10 cellular contexts compared by ENCODE assay signal in genomic region chr5:77066823-77067442, GRCh38. TPM values are rescaled to one million over a fixed set of nuclear protein-coding genes. Genes with fewer than 3 reads are reported as not detected.
A peak's percentile ranks its signal among the peaks of the same experiment; 100 is the strongest.
DNase-seq lines count a peak whose midpoint lies in the region; ATAC-seq and TF ChIP-seq lines count a peak whose summit lies in the region.
"Had no signal": no experiment of that assay in that cellular context is flagged by ENCODE, and none has a peak within 500 bp of the region (broad histone marks: within the 10 kb centered on the region; RNA-seq: fewer than 3 reads in every experiment).

No MANE protein-coding gene starts in this region.

- ATAC-seq in GM19452 (IDR thresholded peaks at IDR 0.05; ENCODE audit: unreplicated experiment) (peak; percentile 69), HG03135 (IDR thresholded peaks at IDR 0.05; ENCODE audit: unreplicated experiment) (peak; percentile 75), GM21360 (IDR thresholded peaks at IDR 0.05; ENCODE audit: unreplicated experiment) (no peak)
- ATAC-seq in CD8-positive, alpha-beta T cell, result no peak
- no peak for ATAC-seq in activated CD4-positive, CD25-positive, alpha-beta regulatory T cell treated with anti-CD3 and anti-CD28 coated beads, Interleukin-2, amount 50 U/mL, for 24 hours

- H3K27ac ChIP-seq in CD8-positive, alpha-beta T cell (ENCODE audit: low read depth, low read length), result no peak overlapping the region
- H3K27ac ChIP-seq: esophagus muscularis mucosa had no signal

- peaks cover 34% of the 10 kb centered on the region for H3K36me3 Mint-ChIP-seq in osteocyte (ENCODE audit: unreplicated experiment)
- H3K36me3 Mint-ChIP-seq in CD8-positive, alpha-beta T cell, result peaks cover 62% of the 10 kb centered on the region

- no peaks in the 10 kb centered on the region for H3K9me3 Mint-ChIP-seq in osteocyte (ENCODE audit: unreplicated experiment)
- no peaks in the 10 kb centered on the region for H3K9me3 Mint-ChIP-seq in CD8-positive, alpha-beta T cell

- CTCF ChIA-PET in CD8-positive, alpha-beta T cell (lab: Charles Lee), result interaction anchor here (0.8 to 2.3 kb wide), 2 partner anchors 10 to 11 kb away, joined by 3 to 7 read pairs; no protein-coding TSS in a partner anchor

- H3K9me3 ChIP-seq in CD8-positive, alpha-beta T cell (ENCODE audit: low read length), result no peaks in the 10 kb centered on the region
- H3K9me3 ChIP-seq: esophagus muscularis mucosa had no signal

- in situ Hi-C loops in astrocyte of the spinal cord (cut with HindIII; ENCODE audit: low sequenced_read_pairs), result no loop called here

- TF ChIP-seq CTCF in astrocyte of the spinal cord (IDR thresholded peaks at IDR 0.05; ENCODE audit: low read depth, low read length), result no peak
- TF ChIP-seq CTCF in osteocyte (IDR thresholded peaks at IDR 0.05), result no peak
- no peak for TF ChIP-seq CTCF in CD8-positive, alpha-beta T cell (IDR thresholded peaks at IDR 0.05)

- POLR2A ChIA-PET in CD8-positive, alpha-beta T cell (lab: Charles Lee), result no interaction called here

- no peaks in the 10 kb centered on the region for H3K4me1 ChIP-seq in CD8-positive, alpha-beta T cell (ENCODE audit: insufficient read depth, low read length)
- H3K4me1 ChIP-seq: esophagus muscularis mucosa had no signal

- peaks cover 12% of the 10 kb centered on the region for H3K36me3 ChIP-seq in CD8-positive, alpha-beta T cell (ENCODE audit: insufficient read depth, low read length)

- H3K4me3 ChIP-seq in astrocyte of the spinal cord (ENCODE audit: low read depth, low read length), result no peak overlapping the region
- H3K4me3 ChIP-seq in CD8-positive, alpha-beta T cell (ENCODE audit: low read depth, low read length), result no peak overlapping the region
- H3K4me3 ChIP-seq: esophagus muscularis mucosa had no signal

- H3K27me3 Mint-ChIP-seq in osteocyte (ENCODE audit: unreplicated experiment), result no peaks in the 10 kb centered on the region
- H3K27me3 Mint-ChIP-seq in CD8-positive, alpha-beta T cell (ENCODE audit: low read depth), result no peaks in the 10 kb centered on the region

- intact Hi-C loops in CD8-positive, alpha-beta T cell (cut with DNase I, micrococcal nuclease), result no loop called here

- peaks cover 4% of the 10 kb centered on the region for H3K4me1 Mint-ChIP-seq in osteocyte (ENCODE audit: unreplicated experiment)
- peaks cover 11% of the 10 kb centered on the region for H3K4me1 Mint-ChIP-seq in CD8-positive, alpha-beta T cell (ENCODE audit: low read depth)

- H3K27me3 ChIP-seq in CD8-positive, alpha-beta T cell (ENCODE audit: insufficient read depth, low read length), result no peaks in the 10 kb centered on the region
- H3K27me3 ChIP-seq: esophagus muscularis mucosa had no signal

- no peak overlapping the region for H3K4me3 Mint-ChIP-seq in osteocyte (ENCODE audit: unreplicated experiment)
- H3K4me3 Mint-ChIP-seq in CD8-positive, alpha-beta T cell, result no peak overlapping the region

- peak overlapping the region; percentile 9 for H3K27ac Mint-ChIP-seq in osteocyte (ENCODE audit: unreplicated experiment)
- H3K27ac Mint-ChIP-seq in CD8-positive, alpha-beta T cell, result no peak overlapping the region

- peak; percentile 84 for DNase-seq in astrocyte of the spinal cord (ENCODE audit: low read depth, low spot score)
- DNase-seq in osteocyte (ENCODE audit: extremely low spot score, unreplicated experiment), result no peak
- DNase-seq in CD8-positive, alpha-beta T cell, result no peak
- no peak for DNase-seq in activated T-cell treated with anti-CD3 and anti-CD28 coated beads for 4 hours
- DNase-seq: stimulated activated naive CD4-positive, alpha-beta T cell had no signal

RNA-seq across cellular contexts. Expression of gene ZBED3, which starts 20.2 kb away (rescaled TPM):
- total RNA-seq in osteocyte, result 18.0 and 21.0 TPM in 2 replicates
- total RNA-seq in CD8-positive, alpha-beta T cell, result 10 to 100 TPM; 11.6 to 12.3 TPM

RNA-seq across cellular contexts. Expression of gene AGGF1, which starts 36.7 kb away (rescaled TPM):
- 22.7 and 23.7 TPM in 2 replicates for total RNA-seq in osteocyte
- 10 to 100 TPM; 14.8 to 14.9 TPM for total RNA-seq in CD8-positive, alpha-beta T cell

Comparison
In these comparisons a context has a peak if more than half of its experiments do, and no peak if none do; other contexts are left out.
1. ATAC-seq: peak in GM19452 (single experiment) and HG03135 (single experiment); none in GM21360 (single experiment), CD8-positive, alpha-beta T cell (single experiment) and activated CD4-positive, CD25-positive, alpha-beta regulatory T cell treated with anti-CD3 and anti-CD28 coated beads, Interleukin-2, amount 50 U/mL, for 24 hours (0 of 2).